10 cellular contexts compared by ENCODE assay signal in the genomic region with DNA sequence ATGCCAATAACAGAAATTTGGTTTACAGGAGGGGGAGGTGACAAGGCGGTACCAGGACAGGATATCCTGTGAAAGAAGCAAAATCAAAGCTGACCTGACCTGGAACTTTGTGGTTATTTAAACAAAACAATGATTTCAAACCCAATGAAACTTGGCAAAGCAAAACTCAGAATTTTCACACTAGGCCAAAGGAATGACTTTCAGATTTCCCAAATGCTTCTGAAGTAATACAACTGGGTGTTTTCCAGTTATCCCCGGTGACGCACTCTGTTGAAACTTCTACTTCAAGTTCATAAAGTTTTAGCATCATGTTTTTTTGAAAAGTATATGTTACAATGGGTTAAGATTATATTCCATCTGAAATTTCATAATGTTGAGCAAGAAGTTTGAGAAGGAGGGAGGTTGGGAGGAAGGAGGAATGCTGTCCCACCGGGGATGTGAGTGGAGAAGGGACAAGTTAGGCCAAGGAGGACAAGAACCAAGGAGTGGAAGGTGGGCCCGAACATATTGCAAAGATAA.
A peak's percentile ranks its signal among the peaks of the same experiment; 100 is the strongest.
DNase-seq lines count a peak whose midpoint lies in the region; ATAC-seq and TF ChIP-seq lines count a peak whose summit lies in the region.
"Had no signal": no experiment of that assay in that cellular context is flagged by ENCODE, and none has a peak within 500 bp of the region (broad histone marks: within the 10 kb centered on the region; RNA-seq: fewer than 3 reads in every experiment).

No MANE protein-coding gene starts in this region.

- no peaks in the 10 kb centered on the region for H3K9me3 ChIP-seq in right atrium auricular region
- no peaks in the 10 kb centered on the region for H3K9me3 ChIP-seq in spleen
- no peaks in the 10 kb centered on the region for H3K9me3 ChIP-seq in SK-N-SH
- H3K9me3 ChIP-seq: HAP-1 had no signal

- no peak for TF ChIP-seq EP300 in SK-N-SH (IDR thresholded peaks at IDR 0.05; ENCODE audit: borderline replicate concordance in 1 of 2, low read depth in 1 of 2, low read length in 1 of 2)

- CTCF ChIA-PET in SK-N-SH (lab: Yijun Ruan, JAX), result no interaction called here

- H4K20me1 ChIP-seq in SK-N-SH (ENCODE audit: insufficient read depth), result no peaks in the 10 kb centered on the region

- H3K36me3 ChIP-seq in right atrium auricular region, result peaks cover 8% of the 10 kb centered on the region
- peaks cover 2 to 100% (median 17%) of the 10 kb centered on the region in 6 donors for H3K36me3 ChIP-seq in spleen
- peaks cover 0 to 11% of the 10 kb centered on the region in 2 experiments for H3K36me3 ChIP-seq in SK-N-SH (replicated peaks in 1 of 2; ENCODE audit: control insufficient read depth in 1 of 2, insufficient read depth in 2 of 2, low read length in 1 of 2)
- H3K36me3 ChIP-seq: HAP-1 had no signal

- no peaks in the 10 kb centered on the region for H3K79me2 ChIP-seq in SK-N-SH (ENCODE audit: insufficient read depth)

- H2AFZ ChIP-seq in SK-N-SH (ENCODE audit: low read depth), result no peak overlapping the region

- POLR2A ChIA-PET in SK-N-SH (lab: Yijun Ruan, JAX), result no interaction called here

- H3K4me2 ChIP-seq in SK-N-SH, result no peak overlapping the region

- TF ChIP-seq CTCF in astrocyte of the cerebellum (IDR thresholded peaks at IDR 0.05; ENCODE audit: low read depth, low read length, missing control alignments) (no peak), right atrium auricular region (IDR thresholded peaks at IDR 0.05) (no peak), spleen (IDR thresholded peaks at IDR 0.05 in 8 of 11, conservative IDR thresholded peaks at IDR 0.05 in 3 of 11) (no peak), SK-N-SH (IDR thresholded peaks at IDR 0.05) (no peak)

- ATAC-seq in HG03139 (IDR thresholded peaks at IDR 0.05; ENCODE audit: unreplicated experiment) (no peak), GM19452 (IDR thresholded peaks at IDR 0.05; ENCODE audit: unreplicated experiment) (no peak)

- no peak overlapping the region for H3K9ac ChIP-seq in SK-N-SH

- no peak overlapping the region for H3K4me3 ChIP-seq in astrocyte of the cerebellum (ENCODE audit: low read depth, low read length)
- H3K4me3 ChIP-seq in right atrium auricular region, result no peak overlapping the region
- no peak overlapping the region for H3K4me3 ChIP-seq in spleen
- no peak overlapping the region for H3K4me3 ChIP-seq in SK-N-SH (ENCODE audit: low read depth in 2 of 2, low read length in 1 of 2)
- H3K4me3 ChIP-seq: HAP-1 had no signal

- TF ChIP-seq POLR2A in spleen (IDR thresholded peaks at IDR 0.05), result no peak

- H3K27ac ChIP-seq in right atrium auricular region, result peak overlapping the region; percentile 72 to 82
- H3K27ac ChIP-seq in spleen, result peak overlapping the region in 7 of 8 donors; percentile 63 to 82 (median 75)
- no peak overlapping the region for H3K27ac ChIP-seq in SK-N-SH (ENCODE audit: low read depth in 2 of 2, low read length in 1 of 2)

- peaks cover 0 to 52% of the 10 kb centered on the region in 2 donors for H3K4me1 ChIP-seq in right atrium auricular region
- peaks cover 5 to 83% (median 37%) of the 10 kb centered on the region in 6 donors for H3K4me1 ChIP-seq in spleen
- peaks cover 0 to 17% of the 10 kb centered on the region in 2 experiments; a peak in 2 of 4 replicates for H3K4me1 ChIP-seq in SK-N-SH (ENCODE audit: control insufficient read depth in 1 of 2, insufficient read depth in 2 of 2, low read depth in 1 of 2, low read length in 1 of 2)

- no peaks in the 10 kb centered on the region for H3F3A ChIP-seq in SK-N-SH (replicated peaks; ENCODE audit: insufficient read depth)

- 62 to 76% (median 66%) methylated on average over 5 of the region's 5 CpGs for WGBS in spleen, 5 donors
- WGBS in SK-N-SH (ENCODE audit: low lambda C conversion rate), result 89% methylated on average over 5 of the region's 5 CpGs

- in situ Hi-C loops in astrocyte of the cerebellum (cut with HindIII; ENCODE audit: low sequenced_read_pairs), result no loop called here

- no peak for TF ChIP-seq RAD21 in SK-N-SH (IDR thresholded peaks at IDR 0.05; ENCODE audit: low read length)

- intact Hi-C loops in spleen (cut with DNase I; ENCODE audit: low total_unique reads), result no loop called here

- H3K9me2 ChIP-seq in SK-N-SH, result no peaks in the 10 kb centered on the region

- DNase-seq in GM04504 (ENCODE audit: low read depth) (peak; percentile 82), astrocyte of the cerebellum (ENCODE audit: low read depth) (peak; percentile 83), right atrium auricular region (ENCODE audit: low spot score) (peak; percentile 88), spleen (no peak), Ammon's horn (ENCODE audit: low spot score) (no peak), SK-N-SH (no peak)
- DNase-seq: stimulated activated CD4-positive, alpha-beta T cell treated with anti-CD3 and anti-CD28 coated beads, Interleukin-12 subunit alpha, Interleukin-12 subunit beta, amount 100 ng/mL, for 4 hours had no signal

- H3K27me3 ChIP-seq in right atrium auricular region (no peaks in the 10 kb centered on the region), spleen (replicated peaks in 1 of 7) (no peaks in the 10 kb centered on the region), SK-N-SH (ENCODE audit: insufficient read depth) (no peaks in the 10 kb centered on the region)

TF ChIP-seq in SK-N-SH, 30 proteins besides CTCF, POLR2A, EP300 and RAD21 (continues in another document):
- TF ChIP-seq JUND (IDR thresholded peaks at IDR 0.05) (no peak), SMC3 (IDR thresholded peaks at IDR 0.05; ENCODE audit: low read depth, low read length) (no peak), MXI1 (IDR thresholded peaks at IDR 0.05; ENCODE audit: low read depth, low read length) (no peak), RCOR1 (IDR thresholded peaks at IDR 0.05; ENCODE audit: low read length) (no peak), ELF1 (IDR thresholded peaks at IDR 0.05) (no peak), EZH2phosphoT487 (IDR thresholded peaks at IDR 0.05; ENCODE audit: borderline replicate concordance, low read depth) (no peak), GATA2 (CRISPR knock-in tag; IDR thresholded peaks at IDR 0.05) (no peak), FOXJ3 (CRISPR knock-in tag; IDR thresholded peaks at IDR 0.05) (no peak), NFIC (IDR thresholded peaks at IDR 0.05; ENCODE audit: borderline replicate concordance) (no peak), FOSL2 (IDR thresholded peaks at IDR 0.05; ENCODE audit: borderline replicate concordance, low read depth) (no peak)
- TF ChIP-seq, protein P1, sequence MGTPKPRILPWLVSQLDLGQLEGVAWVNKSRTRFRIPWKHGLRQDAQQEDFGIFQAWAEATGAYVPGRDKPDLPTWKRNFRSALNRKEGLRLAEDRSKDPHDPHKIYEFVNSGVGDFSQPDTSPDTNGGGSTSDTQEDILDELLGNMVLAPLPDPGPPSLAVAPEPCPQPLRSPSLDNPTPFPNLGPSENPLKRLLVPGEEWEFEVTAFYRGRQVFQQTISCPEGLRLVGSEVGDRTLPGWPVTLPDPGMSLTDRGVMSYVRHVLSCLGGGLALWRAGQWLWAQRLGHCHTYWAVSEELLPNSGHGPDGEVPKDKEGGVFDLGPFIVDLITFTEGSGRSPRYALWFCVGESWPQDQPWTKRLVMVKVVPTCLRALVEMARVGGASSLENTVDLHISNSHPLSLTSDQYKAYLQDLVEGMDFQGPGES (IDR thresholded peaks at IDR 0.05; ENCODE audit: low read depth, low read length), result no peak
- TF ChIP-seq, protein P2, sequence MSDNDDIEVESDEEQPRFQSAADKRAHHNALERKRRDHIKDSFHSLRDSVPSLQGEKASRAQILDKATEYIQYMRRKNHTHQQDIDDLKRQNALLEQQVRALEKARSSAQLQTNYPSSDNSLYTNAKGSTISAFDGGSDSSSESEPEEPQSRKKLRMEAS (IDR thresholded peaks at IDR 0.05; ENCODE audit: low read depth), result no peak
- TF ChIP-seq, protein P3, sequence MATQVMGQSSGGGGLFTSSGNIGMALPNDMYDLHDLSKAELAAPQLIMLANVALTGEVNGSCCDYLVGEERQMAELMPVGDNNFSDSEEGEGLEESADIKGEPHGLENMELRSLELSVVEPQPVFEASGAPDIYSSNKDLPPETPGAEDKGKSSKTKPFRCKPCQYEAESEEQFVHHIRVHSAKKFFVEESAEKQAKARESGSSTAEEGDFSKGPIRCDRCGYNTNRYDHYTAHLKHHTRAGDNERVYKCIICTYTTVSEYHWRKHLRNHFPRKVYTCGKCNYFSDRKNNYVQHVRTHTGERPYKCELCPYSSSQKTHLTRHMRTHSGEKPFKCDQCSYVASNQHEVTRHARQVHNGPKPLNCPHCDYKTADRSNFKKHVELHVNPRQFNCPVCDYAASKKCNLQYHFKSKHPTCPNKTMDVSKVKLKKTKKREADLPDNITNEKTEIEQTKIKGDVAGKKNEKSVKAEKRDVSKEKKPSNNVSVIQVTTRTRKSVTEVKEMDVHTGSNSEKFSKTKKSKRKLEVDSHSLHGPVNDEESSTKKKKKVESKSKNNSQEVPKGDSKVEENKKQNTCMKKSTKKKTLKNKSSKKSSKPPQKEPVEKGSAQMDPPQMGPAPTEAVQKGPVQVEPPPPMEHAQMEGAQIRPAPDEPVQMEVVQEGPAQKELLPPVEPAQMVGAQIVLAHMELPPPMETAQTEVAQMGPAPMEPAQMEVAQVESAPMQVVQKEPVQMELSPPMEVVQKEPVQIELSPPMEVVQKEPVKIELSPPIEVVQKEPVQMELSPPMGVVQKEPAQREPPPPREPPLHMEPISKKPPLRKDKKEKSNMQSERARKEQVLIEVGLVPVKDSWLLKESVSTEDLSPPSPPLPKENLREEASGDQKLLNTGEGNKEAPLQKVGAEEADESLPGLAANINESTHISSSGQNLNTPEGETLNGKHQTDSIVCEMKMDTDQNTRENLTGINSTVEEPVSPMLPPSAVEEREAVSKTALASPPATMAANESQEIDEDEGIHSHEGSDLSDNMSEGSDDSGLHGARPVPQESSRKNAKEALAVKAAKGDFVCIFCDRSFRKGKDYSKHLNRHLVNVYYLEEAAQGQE (IDR thresholded peaks at IDR 0.05; ENCODE audit: low read depth, low read length), result no peak
- TF ChIP-seq, protein P4, sequence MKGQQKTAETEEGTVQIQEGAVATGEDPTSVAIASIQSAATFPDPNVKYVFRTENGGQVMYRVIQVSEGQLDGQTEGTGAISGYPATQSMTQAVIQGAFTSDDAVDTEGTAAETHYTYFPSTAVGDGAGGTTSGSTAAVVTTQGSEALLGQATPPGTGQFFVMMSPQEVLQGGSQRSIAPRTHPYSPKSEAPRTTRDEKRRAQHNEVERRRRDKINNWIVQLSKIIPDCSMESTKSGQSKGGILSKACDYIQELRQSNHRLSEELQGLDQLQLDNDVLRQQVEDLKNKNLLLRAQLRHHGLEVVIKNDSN (IDR thresholded peaks at IDR 0.05; ENCODE audit: borderline replicate concordance, low read depth), result no peak
- TF ChIP-seq, protein P5, sequence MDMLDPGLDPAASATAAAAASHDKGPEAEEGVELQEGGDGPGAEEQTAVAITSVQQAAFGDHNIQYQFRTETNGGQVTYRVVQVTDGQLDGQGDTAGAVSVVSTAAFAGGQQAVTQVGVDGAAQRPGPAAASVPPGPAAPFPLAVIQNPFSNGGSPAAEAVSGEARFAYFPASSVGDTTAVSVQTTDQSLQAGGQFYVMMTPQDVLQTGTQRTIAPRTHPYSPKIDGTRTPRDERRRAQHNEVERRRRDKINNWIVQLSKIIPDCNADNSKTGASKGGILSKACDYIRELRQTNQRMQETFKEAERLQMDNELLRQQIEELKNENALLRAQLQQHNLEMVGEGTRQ (IDR thresholded peaks at IDR 0.05; ENCODE audit: borderline replicate concordance, low read depth, low read length), result no peak

Comparison
In these comparisons a context has a peak if more than half of its experiments do, and no peak if none do; other contexts are left out.
1. DNase-seq: peak in GM04504 (single experiment), astrocyte of the cerebellum (single experiment) and right atrium auricular region (single experiment); none in spleen (single experiment), Ammon's horn (single experiment) and SK-N-SH (single experiment).
2. H3K27ac ChIP-seq: peak in right atrium auricular region (2 of 2) and spleen (7 of 8); none in SK-N-SH (0 of 2).